ENCODE assay signal across 10 cellular contexts in the genomic region with DNA sequence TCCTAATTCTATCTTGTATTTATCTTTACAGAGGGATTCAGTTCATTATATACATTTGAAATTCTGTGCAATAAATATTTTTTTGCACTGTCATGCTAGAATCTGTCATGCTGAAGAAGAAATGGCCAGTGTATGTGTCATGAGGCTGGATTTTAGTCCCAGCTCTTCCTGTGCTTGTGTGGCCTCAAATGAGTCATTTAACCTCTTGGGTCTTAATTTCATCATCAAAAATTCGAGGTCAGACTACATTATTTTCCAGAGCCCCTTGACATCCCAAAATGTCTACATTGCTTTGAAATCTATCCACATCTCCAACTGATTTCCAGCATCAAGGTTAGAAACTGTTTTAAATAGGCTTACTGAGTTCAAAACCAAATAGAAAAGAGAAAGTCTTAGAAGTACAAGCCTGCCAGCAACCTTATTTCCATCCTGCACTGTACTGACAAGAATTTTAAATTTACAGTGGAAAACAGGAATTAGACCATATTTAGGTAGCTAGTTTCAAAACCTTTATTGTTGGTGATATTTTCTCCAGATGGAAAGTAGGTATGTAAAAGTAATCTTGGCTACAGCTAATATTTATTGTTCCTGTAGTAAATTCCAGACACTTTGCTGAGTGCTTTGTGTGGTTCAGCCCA.
A peak's percentile ranks its signal among the peaks of the same experiment; 100 is the strongest.
DNase-seq lines count a peak whose midpoint lies in the region; ATAC-seq and TF ChIP-seq lines count a peak whose summit lies in the region.
"Had no signal": no experiment of that assay in that cellular context is flagged by ENCODE, and none has a peak within 500 bp of the region (broad histone marks: within the 10 kb centered on the region; RNA-seq: fewer than 3 reads in every experiment).

No MANE protein-coding gene starts in this region.

- no peak for TF ChIP-seq CTCF in HFFc6 (IDR thresholded peaks at IDR 0.05)

- ATAC-seq in left ventricle myocardium superior = peak; percentile 69
- no peak for ATAC-seq in HG03280 (IDR thresholded peaks at IDR 0.05; ENCODE audit: unreplicated experiment)

- peaks cover 84% of the 10 kb centered on the region for H3K4me1 Mint-ChIP-seq in HFFc6 (ENCODE audit: low read depth)

- no peaks in the 10 kb centered on the region for H3K9me3 ChIP-seq in skeletal muscle satellite cell (replicated peaks; ENCODE audit: low read length)

- DNase-seq in HFFc6 (peak; percentile 92), SW480 (ENCODE audit: low spot score) (peak; percentile 84), left ventricle myocardium superior (no peak), DMS114 treated with DMSO at 0.1 percent for 48 hours (lab: John Stamatoyannopoulos, UW; ENCODE audit: unreplicated experiment) (no peak), Kasumi-1 (lab: John Stamatoyannopoulos, UW) (no peak)
- no peak for DNase-seq in activated CD4-positive, alpha-beta T cell treated with anti-CD3 and anti-CD28 coated beads, Interleukin-2, amount 50 U/mL, for 1 hour
- DNase-seq: nucleus accumbens had no signal

- H3K4me2 ChIP-seq in skeletal muscle satellite cell (ENCODE audit: low read length) = peak overlapping the region; percentile 21
- H3K4me2 ChIP-seq: KMS-11 had no signal

- no peaks in the 10 kb centered on the region for H3K27me3 ChIP-seq in skeletal muscle satellite cell (ENCODE audit: control insufficient read depth, insufficient read depth, low read length)

- peak overlapping the region; percentile 61 for H3K9ac ChIP-seq in skeletal muscle satellite cell (ENCODE audit: low read depth, low read length)
- H3K9ac ChIP-seq: KMS-11 had no signal

- H3K36me3 Mint-ChIP-seq in HFFc6 (ENCODE audit: low read depth) = peaks cover 11% of the 10 kb centered on the region

- peak overlapping the region; percentile 99 for H3K27ac Mint-ChIP-seq in HFFc6

- intact Hi-C loops in left ventricle myocardium superior (cut with micrococcal nuclease) = no loop called here

- H3K4me1 ChIP-seq in skeletal muscle satellite cell (ENCODE audit: control insufficient read depth, insufficient read depth, low read length) = peaks cover 31% of the 10 kb centered on the region

- peak overlapping the region; percentile 16 for H3K4me3 ChIP-seq in skeletal muscle satellite cell (ENCODE audit: low read length)

- H3K9me3 Mint-ChIP-seq in HFFc6 = no peaks in the 10 kb centered on the region; the same call in 1 of the 2 replicates

- peak overlapping the region; percentile 71 for H3K4me3 Mint-ChIP-seq in HFFc6

- no peaks in the 10 kb centered on the region for H3K27me3 Mint-ChIP-seq in HFFc6 (ENCODE audit: insufficient read depth)

- H3K36me3 ChIP-seq in skeletal muscle satellite cell (ENCODE audit: insufficient read depth, low read length) = no peaks in the 10 kb centered on the region

Comparison
In these comparisons a context has a peak if more than half of its experiments do, and no peak if none do; other contexts are left out.
1. DNase-seq: peak in HFFc6 (single experiment) and SW480 (single experiment); none in left ventricle myocardium superior (single experiment), DMS114 treated with DMSO at 0.1 percent for 48 hours (single experiment), activated CD4-positive, alpha-beta T cell treated with anti-CD3 and anti-CD28 coated beads, Interleukin-2, amount 50 U/mL, for 1 hour (single experiment) and Kasumi-1 (0 of 2).